ENCODE assay signal across 9 cellular contexts in genomic region chr9:89444212-89444611, GRCh38. TPM values are rescaled to one million over a fixed set of nuclear protein-coding genes. Genes with fewer than 3 reads are reported as not detected.
A peak's percentile ranks its signal among the peaks of the same experiment; 100 is the strongest.
DNase-seq lines count a peak whose midpoint lies in the region; ATAC-seq and TF ChIP-seq lines count a peak whose summit lies in the region.
"Had no signal": no experiment of that assay in that cellular context is flagged by ENCODE, and none has a peak within 500 bp of the region (broad histone marks: within the 10 kb centered on the region; RNA-seq: fewer than 3 reads in every experiment).

No MANE protein-coding gene starts in this region.

- 81 to 84% methylated on average over 8 of the region's 8 CpGs for WGBS in upper lobe of left lung, 2 donors

- H3K27me3 Mint-ChIP-seq in CD14-positive monocyte (ENCODE audit: low read depth in 3 of 3) = peaks cover 0 to 4% (median 0%) of the 10 kb centered on the region in 3 donors
- no peaks in the 10 kb centered on the region for H3K27me3 Mint-ChIP-seq in activated CD4-positive, alpha-beta T cell treated with anti-CD3 and anti-CD28 coated beads, Interleukin-2, amount 10 ng/mL, durations not matched to agents 7 days and 5 days
- H3K27me3 Mint-ChIP-seq in natural killer cell treated with Interleukin-12 subunit alpha and Interleukin-12 subunit beta and Interleukin-15 and Interleukin-18, amount 100 ng/mL, for 72 hours = peaks cover 0 to 2% of the 10 kb centered on the region in 2 donors

- H3K4me1 Mint-ChIP-seq in CD14-positive monocyte = peaks cover 72% of the 10 kb centered on the region
- peaks cover 96% of the 10 kb centered on the region for H3K4me1 Mint-ChIP-seq in activated CD4-positive, alpha-beta T cell treated with anti-CD3 and anti-CD28 coated beads, Interleukin-2, amount 10 ng/mL, durations not matched to agents 7 days and 5 days
- peaks cover 69 to 78% of the 10 kb centered on the region in 2 donors for H3K4me1 Mint-ChIP-seq in natural killer cell treated with Interleukin-12 subunit alpha and Interleukin-12 subunit beta and Interleukin-15 and Interleukin-18, amount 100 ng/mL, for 72 hours (ENCODE audit: low read depth in 2 of 2)

- H3K4me3 Mint-ChIP-seq in CD14-positive monocyte = no peak overlapping the region
- peak overlapping the region; percentile 2 for H3K4me3 Mint-ChIP-seq in activated CD4-positive, alpha-beta T cell treated with anti-CD3 and anti-CD28 coated beads, Interleukin-2, amount 10 ng/mL, durations not matched to agents 7 days and 5 days
- H3K4me3 Mint-ChIP-seq in natural killer cell treated with Interleukin-12 subunit alpha and Interleukin-12 subunit beta and Interleukin-15 and Interleukin-18, amount 100 ng/mL, for 72 hours = peak overlapping the region; percentile 35

- intact Hi-C loops in CD14-positive monocyte (cut with micrococcal nuclease) = loop anchor here in 1 of 2 donors (5.0 kb wide), 3 partner anchors 42 to 103 kb away; no protein-coding TSS in a partner anchor

- POLR2A ChIA-PET in activated CD4-positive, alpha-beta T cell treated with anti-CD3 and anti-CD28 coated beads, Interleukin-2, amount 10 ng/mL, durations not matched to agents 7 days and 5 days (lab: Charles Lee) = no interaction called here

- H3K4me1 ChIP-seq in upper lobe of left lung (peaks cover 11 to 39% (median 37%) of the 10 kb centered on the region in 4 donors), SJCRH30 (no peaks in the 10 kb centered on the region)

- H3K9me3 ChIP-seq in upper lobe of left lung (no peaks in the 10 kb centered on the region), SJCRH30 (replicated peaks) (no peaks in the 10 kb centered on the region)

- ATAC-seq in natural killer cell treated with Interleukin-12 subunit alpha and Interleukin-12 subunit beta and Interleukin-15 and Interleukin-18, amount 100 ng/mL, for 72 hours = peak; percentile 59 to 73
- no peak for ATAC-seq in upper lobe of left lung (ENCODE audit: low FRiP score in 2 of 2)

- TF ChIP-seq CTCF in CD14-positive monocyte (IDR thresholded peaks at IDR 0.05) (no peak), upper lobe of left lung (IDR thresholded peaks at IDR 0.05) (no peak)

- H3K36me3 ChIP-seq in upper lobe of left lung (no peaks in the 10 kb centered on the region), SJCRH30 (no peaks in the 10 kb centered on the region)

- CTCF ChIA-PET in activated CD4-positive, alpha-beta T cell treated with anti-CD3 and anti-CD28 coated beads, Interleukin-2, amount 10 ng/mL, durations not matched to agents 7 days and 5 days (lab: Charles Lee) = interaction anchor here (1.4 to 2.2 kb wide), 2 partner anchors 8 to 105 kb away, joined by 5 to 8 read pairs; no protein-coding TSS in a partner anchor

- H3K4me3 ChIP-seq in upper lobe of left lung (no peak overlapping the region), SJCRH30 (no peak overlapping the region)

- no peak for TF ChIP-seq POLR2A in upper lobe of left lung (IDR thresholded peaks at IDR 0.05)

- no peak for DNase-seq in CD14-positive monocyte (ENCODE audit: low spot score)
- DNase-seq in activated CD4-positive, alpha-beta T cell treated with anti-CD3 and anti-CD28 coated beads, Interleukin-2, amount 10 ng/mL, durations not matched to agents 7 days and 5 days = peak; percentile 77
- DNase-seq in natural killer cell treated with Interleukin-12 subunit alpha and Interleukin-12 subunit beta and Interleukin-15 and Interleukin-18, amount 100 ng/mL, for 72 hours (ENCODE audit: low spot score) = peak; percentile 77
- no peak for DNase-seq in NCI-H345 (lab: John Stamatoyannopoulos, UW)
- DNase-seq in upper lobe of left lung = no peak
- no peak for DNase-seq in NCI-H2107 (lab: John Stamatoyannopoulos, UW)
- no peak for DNase-seq in SJCRH30
- DNase-seq: NCI-H510A treated with DMSO at 0.1 percent for 48 hours had no signal

- peak overlapping the region; percentile 96 for H3K27ac ChIP-seq in angular gyrus (ENCODE audit: low read depth, low read length)
- no peak overlapping the region for H3K27ac ChIP-seq in upper lobe of left lung
- H3K27ac ChIP-seq in SJCRH30 = no peak overlapping the region

- H3K9me3 Mint-ChIP-seq in CD14-positive monocyte = peaks cover 0 to 2% (median 0%) of the 10 kb centered on the region in 7 donors
- H3K9me3 Mint-ChIP-seq in activated CD4-positive, alpha-beta T cell treated with anti-CD3 and anti-CD28 coated beads, Interleukin-2, amount 10 ng/mL, durations not matched to agents 7 days and 5 days = no peaks in the 10 kb centered on the region
- H3K9me3 Mint-ChIP-seq in natural killer cell treated with Interleukin-12 subunit alpha and Interleukin-12 subunit beta and Interleukin-15 and Interleukin-18, amount 100 ng/mL, for 72 hours = no peaks in the 10 kb centered on the region

- TF ChIP-seq EP300 in upper lobe of left lung (IDR thresholded peaks at IDR 0.05) = no peak

- H3K27me3 ChIP-seq in upper lobe of left lung (no peaks in the 10 kb centered on the region), SJCRH30 (peaks cover 44% of the 10 kb centered on the region)

- peak overlapping the region in 5 of 7 donors; percentile 35 to 77 (median 73) for H3K27ac Mint-ChIP-seq in CD14-positive monocyte
- peak overlapping the region; percentile 92 for H3K27ac Mint-ChIP-seq in activated CD4-positive, alpha-beta T cell treated with anti-CD3 and anti-CD28 coated beads, Interleukin-2, amount 10 ng/mL, durations not matched to agents 7 days and 5 days
- H3K27ac Mint-ChIP-seq in natural killer cell treated with Interleukin-12 subunit alpha and Interleukin-12 subunit beta and Interleukin-15 and Interleukin-18, amount 100 ng/mL, for 72 hours = peak overlapping the region; percentile 67 to 73

- H3K36me3 Mint-ChIP-seq in CD14-positive monocyte = peaks cover 54 to 57% of the 10 kb centered on the region in 2 donors
- H3K36me3 Mint-ChIP-seq in activated CD4-positive, alpha-beta T cell treated with anti-CD3 and anti-CD28 coated beads, Interleukin-2, amount 10 ng/mL, durations not matched to agents 7 days and 5 days (ENCODE audit: low read depth) = peaks cover 66% of the 10 kb centered on the region
- H3K36me3 Mint-ChIP-seq in natural killer cell treated with Interleukin-12 subunit alpha and Interleukin-12 subunit beta and Interleukin-15 and Interleukin-18, amount 100 ng/mL, for 72 hours = peaks cover 7% of the 10 kb centered on the region

RNA-seq across cellular contexts. Expression of gene SEMA4D, which starts 53.7 kb away (rescaled TPM):
- 10 to 100 TPM; 28.2 to 28.6 TPM for polyA plus RNA-seq in CD14-positive monocyte
- total RNA-seq in activated CD4-positive, alpha-beta T cell treated with anti-CD3 and anti-CD28 coated beads, Interleukin-2, amount 10 ng/mL, durations not matched to agents 7 days and 5 days = 100 to 1,000 TPM; 334 to 336 TPM
- 100 to 1,000 TPM; 169 to 237 TPM for total RNA-seq in natural killer cell treated with Interleukin-12 subunit alpha and Interleukin-12 subunit beta and Interleukin-15 and Interleukin-18, amount 100 ng/mL, for 72 hours
- total RNA-seq in upper lobe of left lung = 10 to 100 TPM; 24.6 to 61.3 (median 41.8) TPM
- total RNA-seq in SJCRH30 (2014; rRNA removed; shearing (Covaris generic)) = 0.08 TPM in 1 of 2 replicates, not detected in the other

Comparison
In these comparisons a context has a peak if more than half of its experiments do, and no peak if none do; other contexts are left out.
1. DNase-seq: peak in activated CD4-positive, alpha-beta T cell treated with anti-CD3 and anti-CD28 coated beads, Interleukin-2, amount 10 ng/mL, durations not matched to agents 7 days and 5 days (single experiment) and natural killer cell treated with Interleukin-12 subunit alpha and Interleukin-12 subunit beta and Interleukin-15 and Interleukin-18, amount 100 ng/mL, for 72 hours (single experiment); none in CD14-positive monocyte (single experiment), NCI-H345 (single experiment), upper lobe of left lung (0 of 2), NCI-H2107 (single experiment) and SJCRH30 (0 of 2).
2. H3K4me3 Mint-ChIP-seq: peak in activated CD4-positive, alpha-beta T cell treated with anti-CD3 and anti-CD28 coated beads, Interleukin-2, amount 10 ng/mL, durations not matched to agents 7 days and 5 days (single experiment) and natural killer cell treated with Interleukin-12 subunit alpha and Interleukin-12 subunit beta and Interleukin-15 and Interleukin-18, amount 100 ng/mL, for 72 hours (single experiment); none in CD14-positive monocyte (0 of 2).
3. ATAC-seq: peak in natural killer cell treated with Interleukin-12 subunit alpha and Interleukin-12 subunit beta and Interleukin-15 and Interleukin-18, amount 100 ng/mL, for 72 hours (2 of 2); none in upper lobe of left lung (0 of 2).
4. RNA of gene SEMA4D, which starts 53.7 kb away (total RNA-seq): 334 to 336 TPM in activated CD4-positive, alpha-beta T cell treated with anti-CD3 and anti-CD28 coated beads, Interleukin-2, amount 10 ng/mL, durations not matched to agents 7 days and 5 days, 169 to 237 TPM in natural killer cell treated with Interleukin-12 subunit alpha and Interleukin-12 subunit beta and Interleukin-15 and Interleukin-18, amount 100 ng/mL, for 72 hours and 24.6 to 61.3 TPM in upper lobe of left lung; 0.08 TPM in SJCRH30; every median in the first group is over 10 times any median in the second.
5. Peak in every context shown above with its lines, with median percentiles within 50 percentile points of each other: H3K27ac Mint-ChIP-seq.